ENCODE assay signal across 22 cellular contexts in the genomic region with DNA sequence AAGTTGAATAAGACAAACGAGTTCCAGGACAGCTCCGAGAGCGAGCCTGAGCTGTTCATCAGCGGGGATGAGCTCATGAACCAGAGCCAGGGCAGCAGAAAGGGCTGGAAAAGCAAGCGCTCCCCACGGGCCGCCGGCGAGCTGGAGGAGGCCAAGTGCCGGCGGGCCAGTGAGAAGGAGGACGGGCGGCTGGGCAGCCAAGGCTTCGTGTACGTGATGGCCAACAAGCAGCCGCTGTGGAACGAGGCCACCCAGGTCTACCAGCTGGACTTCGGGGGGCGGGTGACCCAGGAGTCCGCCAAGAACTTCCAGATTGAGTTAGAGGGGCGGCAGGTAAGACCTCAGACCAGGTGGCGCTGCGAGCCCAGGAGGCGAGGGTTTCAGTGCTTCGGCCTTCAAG.
"Had no signal": no experiment of that assay in that cellular context is flagged by ENCODE, and none has a peak within 500 bp of the region (broad histone marks: within the 10 kb centered on the region; RNA-seq: fewer than 3 reads in every experiment).

No MANE protein-coding gene starts in this region.

- ATAC-seq: foreskin keratinocyte; left cardiac atrium; lower lobe of right lung; natural killer cell treated with Interleukin-12 subunit alpha and Interleukin-12 subunit beta and Interleukin-15 and Interleukin-18, amount 100 ng/mL, for 72 hours; psoas muscle; stimulated activated memory B cell treated with anti-CD40 and anti-IgM and Interleukin-4, amounts not matched to agents 10 μg/mL and 1 μg/mL and 100 μg/mL, for 72 hours had no signal

- H3K9ac ChIP-seq: parathyroid adenoma had no signal

- H3K4me1 ChIP-seq: left ventricle myocardium inferior, lower lobe of right lung, parathyroid adenoma, psoas muscle, spleen, testis, tibial nerve had no signal

- FAIRE-seq: kidney, urothelium cell line had no signal

- H2AFZ ChIP-seq: parathyroid adenoma had no signal

- H3K27ac Mint-ChIP-seq: natural killer cell treated with Interleukin-12 subunit alpha and Interleukin-12 subunit beta and Interleukin-15 and Interleukin-18, amount 100 ng/mL, for 72 hours; stimulated activated memory B cell treated with anti-CD40 and anti-IgM and Interleukin-4, amounts not matched to agents 10 μg/mL and 1 μg/mL and 100 μg/mL, for 72 hours; stimulated activated naive CD8-positive, alpha-beta T cell treated with anti-CD3 and anti-CD28 coated beads, Interleukin-15, Interleukin-2, amounts not matched to agents 100 ng/mL and 50 ng/mL, for 24 hours had no signal

- H3K4me3 ChIP-seq: left ventricle myocardium inferior, lower lobe of right lung, psoas muscle, spleen, testis, tibial nerve had no signal

- H3K27me3 Mint-ChIP-seq: memory B cell; natural killer cell treated with Interleukin-12 subunit alpha and Interleukin-12 subunit beta and Interleukin-15 and Interleukin-18, amount 100 ng/mL, for 72 hours; stimulated activated memory B cell treated with anti-CD40 and anti-IgM and Interleukin-4, amounts not matched to agents 10 μg/mL and 1 μg/mL and 100 μg/mL, for 72 hours; stimulated activated naive CD8-positive, alpha-beta T cell treated with anti-CD3 and anti-CD28 coated beads, Interleukin-15, Interleukin-2, amounts not matched to agents 100 ng/mL and 50 ng/mL, for 24 hours had no signal

- H3K27me3 ChIP-seq: foreskin keratinocyte, spleen, testis, tibial nerve had no signal

- H3K79me2 ChIP-seq: parathyroid adenoma had no signal

- H3K4me1 Mint-ChIP-seq: stimulated activated memory B cell treated with anti-CD40 and anti-IgM and Interleukin-4, amounts not matched to agents 10 μg/mL and 1 μg/mL and 100 μg/mL, for 72 hours had no signal

- H3K9me3 Mint-ChIP-seq: memory B cell; natural killer cell treated with Interleukin-12 subunit alpha and Interleukin-12 subunit beta and Interleukin-15 and Interleukin-18, amount 100 ng/mL, for 72 hours; stimulated activated memory B cell treated with anti-CD40 and anti-IgM and Interleukin-4, amounts not matched to agents 10 μg/mL and 1 μg/mL and 100 μg/mL, for 72 hours; stimulated activated naive CD8-positive, alpha-beta T cell treated with anti-CD3 and anti-CD28 coated beads, Interleukin-15, Interleukin-2, amounts not matched to agents 100 ng/mL and 50 ng/mL, for 24 hours had no signal

- H3K27ac ChIP-seq: foreskin keratinocyte, left ventricle myocardium inferior, lower lobe of right lung, parathyroid adenoma, psoas muscle, spleen, testis, tibial nerve had no signal

- H3K4me3 Mint-ChIP-seq: memory B cell; natural killer cell treated with Interleukin-12 subunit alpha and Interleukin-12 subunit beta and Interleukin-15 and Interleukin-18, amount 100 ng/mL, for 72 hours; stimulated activated memory B cell treated with anti-CD40 and anti-IgM and Interleukin-4, amounts not matched to agents 10 μg/mL and 1 μg/mL and 100 μg/mL, for 72 hours; stimulated activated naive CD8-positive, alpha-beta T cell treated with anti-CD3 and anti-CD28 coated beads, Interleukin-15, Interleukin-2, amounts not matched to agents 100 ng/mL and 50 ng/mL, for 24 hours had no signal

- H3K9me3 ChIP-seq: left ventricle myocardium inferior, lower lobe of right lung, psoas muscle, spleen, testis, tibial nerve had no signal

- DNase-seq: effector memory CD4-positive, alpha-beta T cell; foreskin keratinocyte; kidney; left cardiac atrium; left ventricle myocardium inferior; lower lobe of right lung; midbrain; occipital lobe; psoas muscle; retina; spleen; stimulated activated CD4-positive, alpha-beta T cell treated with anti-CD3 and anti-CD28 coated beads, Interleukin-15, amount 100 ng/mL, for 24 hours; stimulated activated CD4-positive, alpha-beta T cell treated with anti-CD3 and anti-CD28 coated beads, Interleukin-1b, Interleukin-23, amount 100 ng/mL, for 48 hours; stimulated activated CD4-positive, alpha-beta T cell treated with anti-CD3 and anti-CD28 coated beads, Interleukin-4, amount 100 ng/mL, for 24 hours; testis had no signal
